ENCODE assay signal across 32 cellular contexts in genomic region chr12:103303484-103303883, GRCh38.
"Had no signal": no experiment of that assay in that cellular context is flagged by ENCODE, and none has a peak within 500 bp of the region (broad histone marks: within the 10 kb centered on the region; RNA-seq: fewer than 3 reads in every experiment).

No MANE protein-coding gene starts in this region.

- ATAC-seq: activated naive CD4-positive, alpha-beta T cell treated with anti-CD3 and anti-CD28 coated beads, Interleukin-2, amount 50 U/mL, for 72 hours; activated naive CD8-positive, alpha-beta T cell treated with anti-CD3 and anti-CD28 coated beads, Interleukin-2, amount 50 U/mL, for 24 hours; activated T-cell treated with anti-CD3 and anti-CD28 coated beads, Interleukin-2, amount 50 U/mL, for 4 hours; activated T-cell treated with anti-CD3 and anti-CD28 coated beads, Interleukin-2, amount 50 U/mL, for 72 hours; activated T-helper 17 cell treated with anti-CD3 and anti-CD28 coated beads, Interleukin-2, amount 50 U/mL, for 72 hours; body of pancreas had no signal

- FAIRE-seq: astrocyte, bronchial epithelial cell had no signal

- H3K36me3 ChIP-seq: adrenal gland, ascending aorta, brain microvascular endothelial cell, breast epithelium, cardiac muscle cell had no signal

- DNase-seq: activated effector memory CD4-positive, alpha-beta T cell treated with anti-CD3 and anti-CD28 coated beads, Interleukin-2, amount 50 U/mL, for 16 hours; activated effector memory CD4-positive, alpha-beta T cell treated with Interleukin-2 at 50 U/mL for 16 hours; activated gamma-delta T cell; activated gamma-delta T cell treated with Interleukin-2 at 50 U/mL for 16 hours; activated naive CD4-positive, alpha-beta T cell; activated naive CD4-positive, alpha-beta T cell treated with anti-CD3 and anti-CD28 coated beads for 36 hours; activated naive CD4-positive, alpha-beta T cell treated with anti-CD3 and anti-CD28 coated beads, Interleukin-2, amount 10 ng/mL, durations not matched to agents 7 days and 5 days; activated naive CD4-positive, alpha-beta T cell treated with anti-CD3 and anti-CD28 coated beads, Interleukin-2, amount 50 U/mL, for 16 hours; activated naive CD4-positive, alpha-beta T cell treated with Interleukin-2 at 50 U/mL for 16 hours; activated naive CD8-positive, alpha-beta T cell treated with anti-CD3 and anti-CD28 coated beads for 36 hours; activated naive CD8-positive, alpha-beta T cell treated with anti-CD3 and anti-CD28 coated beads, Interleukin-2, amount 10 ng/mL, durations not matched to agents 7 days and 5 days; activated naive CD8-positive, alpha-beta T cell treated with anti-CD3 and anti-CD28 coated beads, Interleukin-2, amount 50 U/mL, for 24 hours; activated T-cell treated with anti-CD3 and anti-CD28 coated beads, Interleukin-2, amount 50 U/mL, for 4 hours; activated T-cell treated with anti-CD3 and anti-CD28 coated beads, Interleukin-2, amount 50 U/mL, for 48 hours; activated T-cell treated with anti-CD3 and anti-CD28 coated beads, Interleukin-2, amount 50 U/mL, for 72 hours; adrenal gland; amniotic stem cell; amygdala; anterior cingulate cortex; aorta; body of pancreas; brain microvascular endothelial cell; caudate nucleus; central memory CD4-positive, alpha-beta T cell; cerebellar nuclear complex had no signal

- H3K27me3 ChIP-seq: adrenal gland, ascending aorta, body of pancreas, brain microvascular endothelial cell had no signal

- H3K4me1 ChIP-seq: adrenal gland, ascending aorta, body of pancreas, breast epithelium had no signal

- H3K4me3 ChIP-seq: adrenal gland, ascending aorta, body of pancreas, breast epithelium, cardiac muscle cell had no signal

- H3K9me3 ChIP-seq: adrenal gland, ascending aorta, body of pancreas, breast epithelium had no signal

- H3K27ac ChIP-seq: adrenal gland, ascending aorta, body of pancreas, brain microvascular endothelial cell, breast epithelium, cardiac muscle cell had no signal
